ENCODE assay signal across 15 cellular contexts in the genomic region with DNA sequence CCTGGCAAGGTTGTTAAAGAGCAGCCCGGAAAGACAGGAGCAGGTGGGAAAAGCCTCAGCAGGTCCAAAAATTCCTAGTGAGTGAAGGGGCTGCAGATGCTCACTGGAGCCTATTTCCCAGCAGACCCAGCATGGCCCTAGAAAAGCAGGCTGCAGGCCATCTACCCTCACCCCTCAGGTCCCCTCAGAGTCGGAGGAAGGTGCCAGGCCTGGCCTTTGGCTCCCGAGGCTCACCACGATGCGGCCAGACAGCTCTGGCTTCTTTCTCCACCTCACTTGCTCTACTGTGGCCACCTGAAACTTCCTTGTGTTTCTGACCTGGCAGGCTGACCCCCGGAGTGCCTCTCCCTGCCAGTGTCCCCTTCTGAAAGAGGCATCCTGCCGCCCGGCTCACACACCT.
A peak's percentile ranks its signal among the peaks of the same experiment; 100 is the strongest.
DNase-seq lines count a peak whose midpoint lies in the region; ATAC-seq and TF ChIP-seq lines count a peak whose summit lies in the region.
"Had no signal": no experiment of that assay in that cellular context is flagged by ENCODE, and none has a peak within 500 bp of the region (broad histone marks: within the 10 kb centered on the region; RNA-seq: fewer than 3 reads in every experiment).

No MANE protein-coding gene starts in this region.

- no peak overlapping the region for H3K27ac ChIP-seq in right atrium auricular region
- H3K27ac ChIP-seq: BLaER1 treated with 17β-estradiol and CSF1 and Interleukin-3, amounts not matched to agents 10 nM and 100 nM had no signal

- H3K36me3 ChIP-seq in right atrium auricular region = no peaks in the 10 kb centered on the region
- H3K36me3 ChIP-seq: BLaER1 treated with 17β-estradiol and CSF1 and Interleukin-3, amounts not matched to agents 10 nM and 100 nM; HAP-1 had no signal

- no peaks in the 10 kb centered on the region for H3K36me3 Mint-ChIP-seq in osteocyte (ENCODE audit: unreplicated experiment)
- H3K36me3 Mint-ChIP-seq: CD8-positive, alpha-beta T cell; IgD-negative memory B cell had no signal

- H3K27me3 ChIP-seq in right atrium auricular region = no peaks in the 10 kb centered on the region

- H3K4me1 ChIP-seq in right atrium auricular region = no peaks in the 10 kb centered on the region
- H3K4me1 ChIP-seq: HAP-1 had no signal

- no peak overlapping the region for H3K4me3 ChIP-seq in right atrium auricular region
- H3K4me3 ChIP-seq: BLaER1 treated with 17β-estradiol and CSF1 and Interleukin-3, amounts not matched to agents 10 nM and 100 nM; HAP-1 had no signal

- TF ChIP-seq CTCF in right atrium auricular region (IDR thresholded peaks at IDR 0.05) (no peak), osteocyte (IDR thresholded peaks at IDR 0.05) (no peak)

- ATAC-seq in Right ventricle myocardium inferior = no peak
- ATAC-seq: CD8-positive, alpha-beta T cell; HepG2 had no signal

- H3K27me3 Mint-ChIP-seq in osteocyte (ENCODE audit: unreplicated experiment) = peaks cover 18% of the 10 kb centered on the region

- H3K27ac Mint-ChIP-seq in osteocyte (ENCODE audit: unreplicated experiment) = no peak overlapping the region
- H3K27ac Mint-ChIP-seq: B cell; CD8-positive, alpha-beta T cell; IgD-negative memory B cell had no signal

- no peaks in the 10 kb centered on the region for H3K4me1 Mint-ChIP-seq in osteocyte (ENCODE audit: unreplicated experiment)
- H3K4me1 Mint-ChIP-seq: B cell had no signal

- DNase-seq in right atrium auricular region (ENCODE audit: low spot score) (peak; percentile 26), Right ventricle myocardium inferior (ENCODE audit: missing footprints) (no peak), ecto neural progenitor cell (ENCODE audit: low spot score) (peak; percentile 17), osteocyte (ENCODE audit: extremely low spot score, unreplicated experiment) (peak; percentile 42)
- no peak for DNase-seq in activated T-cell treated with anti-CD3 and anti-CD28 coated beads, Interleukin-2, amount 50 U/mL, for 48 hours
- DNase-seq in activated naive CD4-positive, alpha-beta T cell treated with anti-CD3 and anti-CD28 coated beads, Interleukin-2, amount 50 U/mL, for 16 hours = no peak
- DNase-seq: Calu3, DND-41, EL had no signal

- no peaks in the 10 kb centered on the region for H3K9me3 Mint-ChIP-seq in osteocyte (ENCODE audit: unreplicated experiment)
- H3K9me3 Mint-ChIP-seq: CD8-positive, alpha-beta T cell; IgD-negative memory B cell had no signal

- intact Hi-C loops in Right ventricle myocardium inferior (cut with DNase I) = no loop called here

- no peak overlapping the region for H3K4me3 Mint-ChIP-seq in osteocyte (ENCODE audit: unreplicated experiment)
- H3K4me3 Mint-ChIP-seq: B cell; CD8-positive, alpha-beta T cell; IgD-negative memory B cell had no signal

- no peaks in the 10 kb centered on the region for H3K9me3 ChIP-seq in right atrium auricular region
- H3K9me3 ChIP-seq: HAP-1 had no signal

Comparison
In these comparisons a context has a peak if more than half of its experiments do, and no peak if none do; other contexts are left out.
1. DNase-seq: peak in right atrium auricular region (single experiment), ecto neural progenitor cell (single experiment) and osteocyte (single experiment); none in Right ventricle myocardium inferior (single experiment), activated T-cell treated with anti-CD3 and anti-CD28 coated beads, Interleukin-2, amount 50 U/mL, for 48 hours (0 of 2) and activated naive CD4-positive, alpha-beta T cell treated with anti-CD3 and anti-CD28 coated beads, Interleukin-2, amount 50 U/mL, for 16 hours (single experiment).